In the genomic region with DNA sequence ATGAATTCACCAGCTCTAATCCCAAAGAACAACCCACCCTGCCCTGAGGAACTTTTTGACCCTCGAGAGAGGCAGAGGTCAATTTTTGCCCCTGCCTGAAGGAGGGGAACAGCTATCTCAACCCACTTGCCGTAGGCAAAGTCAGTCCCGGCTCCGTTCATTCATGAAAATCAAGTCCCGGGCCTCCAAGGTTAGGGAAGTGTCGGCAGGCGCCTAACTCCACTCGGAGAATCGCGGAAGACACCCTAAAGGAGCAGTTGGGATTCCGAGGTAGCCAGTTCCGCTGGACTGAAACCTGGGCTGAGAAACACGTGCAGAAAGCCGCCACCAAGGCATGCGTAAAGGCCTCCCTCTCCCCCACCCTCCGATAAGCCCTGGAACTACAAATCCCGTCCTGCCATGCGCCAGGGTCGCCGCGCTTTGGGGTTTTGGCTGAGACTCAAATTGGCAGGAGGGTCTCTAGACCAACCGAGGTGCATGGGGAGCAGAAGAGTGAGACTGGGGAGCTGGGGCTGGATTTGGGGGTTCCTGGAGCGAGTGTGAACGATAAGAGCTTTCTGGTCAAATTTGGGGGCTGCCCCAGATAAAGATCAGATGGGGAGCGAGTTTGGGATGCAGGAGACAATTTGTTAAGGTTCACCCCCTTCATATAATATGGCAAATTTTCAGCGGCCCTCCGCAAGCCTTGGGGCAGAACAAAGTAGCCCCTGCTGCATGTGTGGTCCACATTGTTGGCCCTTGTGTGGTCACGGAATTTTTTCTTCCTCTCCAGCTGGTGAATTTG, we compare ENCODE assay signal across 8 cellular contexts. TPM values are rescaled to one million over a fixed set of nuclear protein-coding genes. Genes with fewer than 3 reads are reported as not detected.
DNase-seq lines count a peak whose midpoint lies in the region; ATAC-seq, FAIRE-seq and TF ChIP-seq lines count a peak whose summit lies in the region.

A gene (minus strand): TSS at position 290 of the 784 bp plus-strand sequence. CDS start 2,955 bp downstream, outside the sequence.

- H3K4me2 ChIP-seq in HepG2 (ENCODE audit: low read depth, low read length): peak within 1 kb of the TSS; percentile 98

- no peak for TF ChIP-seq EP300 in HepG2 (IDR thresholded peaks at IDR 0.05; ENCODE audit: low read depth in 2 of 2, low read length in 2 of 2)
- TF ChIP-seq EP300 in HepG2 (CRISPR knock-in tag; IDR thresholded peaks at IDR 0.05; ENCODE audit: borderline replicate concordance): no peak; the same call in 1 of the 2 replicates

- no peaks in the 10 kb centered on the region for H3K9me3 ChIP-seq in HepG2 (ENCODE audit: low read length)

- H3K27me3 ChIP-seq in HepG2 (ENCODE audit: control insufficient read depth in 1 of 2, insufficient read depth in 2 of 2, low read length in 2 of 2): no peaks in the 10 kb centered on the region; a peak in 1 of 5 replicates

- in situ Hi-C loops in HepG2 (cut with HindIII; ENCODE audit: extremely low pct_ligation_motif_present, low pct_unique_long_range_greater_than_20kb): no loop called here

- peak; percentile 91 for FAIRE-seq in HepG2 (lab: Jason Lieb, UNC)

- CTCF ChIA-PET in HepG2 (lab: Yijun Ruan, JAX; ENCODE audit: low intra/inter-chr PET ratio, low total read pairs): no interaction called here

- 13% methylated on average over 16 of the region's 28 CpGs for WGBS in HepG2 (ENCODE audit: low lambda C conversion rate)

- no peak for TF ChIP-seq CTCF in HepG2 (CRISPR knock-in tag; IDR thresholded peaks at IDR 0.05)

- H3K27ac ChIP-seq in HepG2 (ENCODE audit: extremely low read length, insufficient read depth, low read length): peak within 1 kb of the TSS; percentile 77

- no TSS peak for BruUV-seq in HepG2 (replicated peaks; lab: Mats Ljungman, UMichigan)

- peak; percentile 37 for ATAC-seq in GM21737 (IDR thresholded peaks at IDR 0.05; ENCODE audit: unreplicated experiment)
- peak; percentile 68 for ATAC-seq in HepG2
- ATAC-seq in HG03095 (IDR thresholded peaks at IDR 0.05; ENCODE audit: unreplicated experiment): no peak

- DNase-seq in AG08396 (ENCODE audit: low spot score) (peak; percentile 75), NCI-H446 treated with DMSO at 0.1 percent for 48 hours (lab: John Stamatoyannopoulos, UW) (peak; percentile 63), dermis microvascular lymphatic vessel endothelial cell (ENCODE audit: low read depth in 2 of 2) (peak; percentile 22 to 73), HepG2 (ENCODE audit: low spot score) (peak; percentile 71)
- DNase-seq in activated CD4-positive, alpha-beta T cell treated with anti-CD3 and anti-CD28 coated beads for 4 hours: peak; percentile 68
- peak; percentile 75 for DNase-seq in stimulated activated CD4-positive, alpha-beta T cell treated with anti-CD3 and anti-CD28 coated beads, Interleukin-4, amount 100 ng/mL, for 1 hour

- peaks cover 20% of the 10 kb centered on the region for H3K4me1 ChIP-seq in HepG2 (ENCODE audit: insufficient read depth, low read length)

- POLR2A ChIA-PET in HepG2 (lab: Yijun Ruan, JAX): interaction anchor here (1.0 to 4.8 kb wide), 9 partner anchors 9 to 210 kb away, joined by 3 to 51 read pairs (median 8); a partner anchor contains a TSS

- H3K79me2 ChIP-seq in HepG2 (ENCODE audit: insufficient read depth, low read length): peaks cover 48% of the 10 kb centered on the region

- no peaks in the 10 kb centered on the region for H4K20me1 ChIP-seq in HepG2 (ENCODE audit: insufficient read depth, low read length)

- peak within 1 kb of the TSS; percentile 67 to 93 (median 92) for H3K4me3 ChIP-seq in HepG2 (replicated peaks in 1 of 3; ENCODE audit: insufficient read depth in 1 of 3, low read depth in 2 of 3, low read length in 3 of 3)

- peaks cover 2 to 7% of the 10 kb centered on the region in 2 experiments; a peak in 4 of 5 replicates for H3K36me3 ChIP-seq in HepG2 (replicated peaks in 1 of 2; ENCODE audit: control insufficient read depth in 1 of 2, insufficient read depth in 2 of 2, low read length in 2 of 2)

- TF ChIP-seq RAD21 in HepG2 (CRISPR knock-in tag; IDR thresholded peaks at IDR 0.05): 0 out of 2 replicates have a peak, but pooled peaks have one; percentile 13

- intact Hi-C loops in HepG2 (cut with micrococcal nuclease; ENCODE audit: unreplicated experiment): no loop called here

- peak within 1 kb of the TSS; percentile 87 for H3K9ac ChIP-seq in HepG2 (ENCODE audit: insufficient read depth, low read depth, low read length)

- peak; percentile 72 to 75 for TF ChIP-seq POLR2A in HepG2 (IDR thresholded peaks at IDR 0.05; ENCODE audit: insufficient read depth in 1 of 2, low read depth in 2 of 2, low read length in 2 of 2)

- peak within 1 kb of the TSS; percentile 78 for H2AFZ ChIP-seq in HepG2 (ENCODE audit: low read length)

TF ChIP-seq in HepG2, 621 proteins besides CTCF, POLR2A, EP300 and RAD21 (continues in another document):
- peak; percentile 36 for TF ChIP-seq ZNF883 (CRISPR knock-in tag; IDR thresholded peaks at IDR 0.05; ENCODE audit: not compliant biosample characterization)
- no peak for TF ChIP-seq CREB1 (IDR thresholded peaks at IDR 0.05)
- peak; percentile 47 for TF ChIP-seq CREB1 (CRISPR knock-in tag; IDR thresholded peaks at IDR 0.05)
- peak; percentile 62; the same call in 1 of the 2 replicates for TF ChIP-seq ZNF430 (CRISPR knock-in tag; IDR thresholded peaks at IDR 0.05)
- TF ChIP-seq GABPA (IDR thresholded peaks at IDR 0.05; ENCODE audit: low read depth, low read length): no peak
- TF ChIP-seq GABPA (CRISPR knock-in tag; IDR thresholded peaks at IDR 0.05; ENCODE audit: low read depth): peak; percentile 72
- TF ChIP-seq KMT2B (CRISPR knock-in tag; IDR thresholded peaks at IDR 0.05): peak; percentile 71
- TF ChIP-seq TCF12 (IDR thresholded peaks at IDR 0.05): no peak
- TF ChIP-seq TCF12 (CRISPR knock-in tag; IDR thresholded peaks at IDR 0.05): no peak
- peak; percentile 80; the same call in 1 of the 2 replicates for TF ChIP-seq SIN3A (IDR thresholded peaks at IDR 0.05; ENCODE audit: borderline replicate concordance, low read depth, low read length)
- TF ChIP-seq, protein P1, sequence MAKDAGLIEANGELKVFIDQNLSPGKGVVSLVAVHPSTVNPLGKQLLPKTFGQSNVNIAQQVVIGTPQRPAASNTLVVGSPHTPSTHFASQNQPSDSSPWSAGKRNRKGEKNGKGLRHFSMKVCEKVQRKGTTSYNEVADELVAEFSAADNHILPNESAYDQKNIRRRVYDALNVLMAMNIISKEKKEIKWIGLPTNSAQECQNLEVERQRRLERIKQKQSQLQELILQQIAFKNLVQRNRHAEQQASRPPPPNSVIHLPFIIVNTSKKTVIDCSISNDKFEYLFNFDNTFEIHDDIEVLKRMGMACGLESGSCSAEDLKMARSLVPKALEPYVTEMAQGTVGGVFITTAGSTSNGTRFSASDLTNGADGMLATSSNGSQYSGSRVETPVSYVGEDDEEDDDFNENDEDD (CRISPR knock-in tag; IDR thresholded peaks at IDR 0.05; ENCODE audit: borderline replicate concordance): peak; percentile 88
- TF ChIP-seq, protein P2, sequence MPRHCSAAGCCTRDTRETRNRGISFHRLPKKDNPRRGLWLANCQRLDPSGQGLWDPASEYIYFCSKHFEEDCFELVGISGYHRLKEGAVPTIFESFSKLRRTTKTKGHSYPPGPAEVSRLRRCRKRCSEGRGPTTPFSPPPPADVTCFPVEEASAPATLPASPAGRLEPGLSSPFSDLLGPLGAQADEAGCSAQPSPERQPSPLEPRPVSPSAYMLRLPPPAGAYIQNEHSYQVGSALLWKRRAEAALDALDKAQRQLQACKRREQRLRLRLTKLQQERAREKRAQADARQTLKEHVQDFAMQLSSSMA (CRISPR knock-in tag; IDR thresholded peaks at IDR 0.05): no peak
- TF ChIP-seq SAP130 (CRISPR knock-in tag; IDR thresholded peaks at IDR 0.05; ENCODE audit: low read depth): peak; percentile 89
- peak; percentile 85 for TF ChIP-seq ZFY (CRISPR knock-in tag; IDR thresholded peaks at IDR 0.05)
- TF ChIP-seq ZBTB3 (CRISPR knock-in tag; IDR thresholded peaks at IDR 0.05; ENCODE audit: borderline replicate concordance, low read depth): no peak
- TF ChIP-seq GABPB1 (CRISPR knock-in tag; IDR thresholded peaks at IDR 0.05): peak; percentile 76
- peak; percentile 72 for TF ChIP-seq POLR2AphosphoS5 (IDR thresholded peaks at IDR 0.05; ENCODE audit: low read depth, low read length)
- 0 out of 2 replicates have a peak, but pooled peaks have one; percentile 17 for TF ChIP-seq ZNF263 (CRISPR knock-in tag; IDR thresholded peaks at IDR 0.05)
- no peak for TF ChIP-seq ZNF230 (CRISPR knock-in tag; IDR thresholded peaks at IDR 0.05)
- peak; percentile 23; the same call in 1 of the 2 replicates for TF ChIP-seq ZBTB7A (CRISPR knock-in tag; IDR thresholded peaks at IDR 0.05)

RNA-seq across cellular contexts. Expression of the gene that starts here (rescaled TPM):
- total RNA-seq in dermis microvascular lymphatic vessel endothelial cell: 14.2 and 34.3 TPM in 2 replicates
- 31.7 and 33.6 TPM in 2 replicates for total RNA-seq in HepG2 (2016; rRNA removed; fragmentation: Illumina TruSeq; extraction: Trizol)
- 8.0 and 12.5 TPM in 2 replicates for total RNA-seq in HepG2 (2016; cell fraction: cytosol; rRNA removed; fragmentation: Illumina TruSeq; extraction: Trizol; ENCODE audit: low read depth)
- total RNA-seq in HepG2 (2016; cell fraction: insoluble cytoplasmic fraction; rRNA removed; fragmentation: Illumina TruSeq; extraction: Trizol): 25.3 and 38.9 TPM in 2 replicates
- total RNA-seq in HepG2 (2016; cell fraction: membrane; rRNA removed; fragmentation: Illumina TruSeq; extraction: Trizol): 11.9 and 12.3 TPM in 2 replicates
- total RNA-seq in HepG2 (2016; cell fraction: nucleus; rRNA removed; fragmentation: Illumina TruSeq; extraction: Trizol): 61.9 and 64.9 TPM in 2 replicates
- polyA plus RNA-seq in HepG2 (2011; rRNA removed): 61.0 and 76.1 TPM in 2 replicates
- polyA plus RNA-seq in HepG2 (2011; cell fraction: cytosol; rRNA removed): 38.5 and 42.9 TPM in 2 replicates
- 224 and 272 TPM in 2 replicates for polyA plus RNA-seq in HepG2 (2011; cell fraction: nucleus; rRNA removed)
- 28.4 and 35.1 TPM in 2 replicates for polyA plus RNA-seq in HepG2 (2012)
- 2.2 and 2.4 TPM in 2 replicates for polyA plus RNA-seq in HepG2 (2016; cell fraction: cytosol; fragmentation: Illumina TruSeq; extraction: Trizol; ENCODE audit: low read depth)
- polyA plus RNA-seq in HepG2 (2016; cell fraction: insoluble cytoplasmic fraction; fragmentation: Illumina TruSeq; extraction: Trizol; ENCODE audit: low read depth): 21.0 and 28.3 TPM in 2 replicates
- 6.6 and 7.3 TPM in 2 replicates for polyA plus RNA-seq in HepG2 (2016; cell fraction: membrane; fragmentation: Illumina TruSeq; extraction: Trizol; ENCODE audit: low read depth)
- polyA plus RNA-seq in HepG2 (2016; cell fraction: nucleus; fragmentation: Illumina TruSeq; extraction: Trizol; ENCODE audit: insufficient read depth, low read depth): 143 and 147 TPM in 2 replicates
- 198 and 267 TPM in 2 replicates for polyA minus RNA-seq in HepG2 (2011; rRNA and poly(A)+ RNA removed; ENCODE audit: low replicate concordance)
- polyA minus RNA-seq in HepG2 (2011; cell fraction: cytosol; rRNA and poly(A)+ RNA removed): 42.5 and 44.2 TPM in 2 replicates
- 77.4 and 98.6 TPM in 2 replicates for polyA minus RNA-seq in HepG2 (2011; cell fraction: nucleus; rRNA and poly(A)+ RNA removed)
